In genomic region chr6:146271163-146271562, GRCh38 we compare ENCODE assay signal across 8 cellular contexts.
A peak's percentile ranks its signal among the peaks of the same experiment; 100 is the strongest.
DNase-seq lines count a peak whose midpoint lies in the region; ATAC-seq and TF ChIP-seq lines count a peak whose summit lies in the region.
"Not testable (repeated sequence)": the region's sequence is repeated elsewhere in the genome, so short reads cannot be mapped to it uniquely, and the experiment has no call there.

No MANE protein-coding gene starts in this region.

- H3K4me3 ChIP-seq in AG09309 (ENCODE audit: control insufficient read depth, low read depth, low read length); choroid plexus epithelial cell (ENCODE audit: low read depth, low read length); left lung; parathyroid adenoma (ENCODE audit: low read depth, low read length); tibial artery: not testable (repeated sequence)

- peak; percentile 92 for ATAC-seq in SK-N-SH treated with all-trans-retinoic acid at 6 μM for 48 hours
- peak; percentile 77 for ATAC-seq in Right ventricle myocardium inferior
- ATAC-seq in left lung, result peak; percentile 83

- H3K4me1 ChIP-seq in left lung, parathyroid adenoma, tibial artery: not testable (repeated sequence)

- TF ChIP-seq CTCF in AG09309 (IDR thresholded peaks at IDR 0.05; ENCODE audit: control insufficient read depth, insufficient read depth, low read depth, low read length, missing control alignments); choroid plexus epithelial cell (conservative IDR thresholded peaks at IDR 0.05; ENCODE audit: low read depth, low read length); left lung (IDR thresholded peaks at IDR 0.05); parathyroid adenoma (IDR thresholded peaks at IDR 0.05); tibial artery (IDR thresholded peaks at IDR 0.05): not testable (repeated sequence)

- not testable (repeated sequence) for H3K27me3 ChIP-seq in left lung; parathyroid adenoma (ENCODE audit: control insufficient read depth, insufficient read depth, low read length); tibial artery

- not testable (repeated sequence) for H3K9me3 ChIP-seq in left lung; parathyroid adenoma (ENCODE audit: control insufficient read depth, low read length); tibial artery

- H3K36me3 ChIP-seq in left lung; parathyroid adenoma (ENCODE audit: control insufficient read depth, insufficient read depth, low read length); tibial artery: not testable (repeated sequence)

- H3K79me2 ChIP-seq in parathyroid adenoma, result not testable (repeated sequence)

- not testable (repeated sequence) for H3K9ac ChIP-seq in parathyroid adenoma

- H2AFZ ChIP-seq in parathyroid adenoma, result peak overlapping the region; percentile 63

- intact Hi-C loops in Right ventricle myocardium inferior (cut with DNase I), result loop anchor here (10.0 kb wide), 1 partner anchor 306 kb away; the partner anchor contains the start of gene SHPRH
- intact Hi-C loops in left lung (cut with DNase I); tibial artery (cut with DNase I; ENCODE audit: low total_unique reads): not testable (repeated sequence)

- not testable (repeated sequence) for H3K27ac ChIP-seq in left lung, parathyroid adenoma, tibial artery

- not testable (repeated sequence) for H3K4me2 ChIP-seq in parathyroid adenoma (ENCODE audit: low read length)

- DNase-seq in AG09309 (ENCODE audit: low read depth) (peak; percentile 20), HCEC 1CT (peak; percentile 14), choroid plexus epithelial cell (ENCODE audit: low read depth) (peak; percentile 53), Right ventricle myocardium inferior (ENCODE audit: missing footprints) (peak; percentile 87), left lung (peak; percentile 39 to 42), tibial artery (peak; percentile 24 to 67)

Comparison
In these comparisons a context has a peak if more than half of its experiments do, and no peak if none do; other contexts are left out.
1. DNase-seq: peak in every context shown above with its lines; median percentile 87 in Right ventricle myocardium inferior; 53 in choroid plexus epithelial cell; 46 in tibial artery; 40 in left lung; 20 in AG09309; 14 in HCEC 1CT.